8 cellular contexts compared by ENCODE assay signal in the genomic region with DNA sequence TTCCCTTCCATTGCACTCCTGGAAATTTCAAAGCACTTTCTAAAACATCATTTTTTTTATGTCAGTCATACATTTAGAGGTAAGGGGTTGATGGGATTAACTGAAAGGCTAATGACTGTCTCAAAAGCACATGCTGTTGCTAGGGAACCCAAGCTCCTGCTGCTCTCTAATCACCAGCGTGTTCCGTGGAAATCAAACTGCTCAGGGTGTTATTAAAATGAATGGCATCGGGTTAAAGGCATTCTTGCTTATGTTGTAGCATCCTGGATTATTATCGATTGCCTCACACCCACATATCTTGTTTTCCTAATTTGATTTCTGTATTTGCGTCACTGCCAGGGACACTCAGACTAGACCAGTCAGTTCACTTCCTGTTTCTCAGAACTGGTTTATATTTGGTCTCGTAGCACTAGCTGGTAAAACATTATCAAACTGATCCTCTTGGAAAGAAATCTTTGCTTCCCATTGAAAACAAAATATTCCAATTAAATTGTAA.
DNase-seq lines count a peak whose midpoint lies in the region; ATAC-seq and TF ChIP-seq lines count a peak whose summit lies in the region.

No MANE protein-coding gene starts in this region.

- peaks cover 0 to 5% of the 10 kb centered on the region in 2 donors for H3K9me3 Mint-ChIP-seq in activated naive CD4-positive, alpha-beta T cell treated with anti-CD3 and anti-CD28 coated beads, Interleukin-2, amount 50 U/mL, for 72 hours

- intact Hi-C loops in left ventricle myocardium inferior (cut with micrococcal nuclease): no loop called here

- peak overlapping the region; percentile 99 for H3K27ac ChIP-seq in left ventricle myocardium inferior (replicated peaks)

- H3K36me3 ChIP-seq in left ventricle myocardium inferior: no peaks in the 10 kb centered on the region

- no peaks in the 10 kb centered on the region for H3K9me3 ChIP-seq in left ventricle myocardium inferior (replicated peaks)

- peak overlapping the region; percentile 79 to 99 for H3K27ac Mint-ChIP-seq in activated naive CD4-positive, alpha-beta T cell treated with anti-CD3 and anti-CD28 coated beads, Interleukin-2, amount 50 U/mL, for 72 hours

- H3K4me3 ChIP-seq in left ventricle myocardium inferior: peak overlapping the region; percentile 91

- no peak for TF ChIP-seq CTCF in left ventricle myocardium inferior (IDR thresholded peaks at IDR 0.05; ENCODE audit: borderline replicate concordance)

- H3K27me3 ChIP-seq in left ventricle myocardium inferior (ENCODE audit: low read depth): no peaks in the 10 kb centered on the region

- DNase-seq in NCI-H510A treated with DMSO at 0.1 percent for 48 hours (lab: John Stamatoyannopoulos, UW) (peak; percentile 45), NCI-H510A (lab: John Stamatoyannopoulos, UW) (no peak), NCI-H146 (lab: John Stamatoyannopoulos, UW) (peak; percentile 67), left ventricle myocardium inferior (no peak), retina (peak; percentile 27)
- DNase-seq in activated naive CD4-positive, alpha-beta T cell treated with anti-CD3 and anti-CD28 coated beads, Interleukin-2, amount 50 U/mL, for 72 hours (ENCODE audit: low spot score in 2 of 2): no peak
- DNase-seq in NK-92 treated with Interleukin-12 subunit alpha and Interleukin-12 subunit beta, amount 100 ng/mL, for 24 hours (lab: John Stamatoyannopoulos, UW): no peak
- DNase-seq in stimulated activated naive CD4-positive, alpha-beta T cell treated with Interleukin-2 at 50 U/mL for 16 hours (lab: John Stamatoyannopoulos, UW): no peak

- H3K4me1 ChIP-seq in left ventricle myocardium inferior: peaks cover 58% of the 10 kb centered on the region

- no peak for ATAC-seq in activated naive CD4-positive, alpha-beta T cell treated with anti-CD3 and anti-CD28 coated beads, Interleukin-2, amount 50 U/mL, for 72 hours

- H3K36me3 Mint-ChIP-seq in activated naive CD4-positive, alpha-beta T cell treated with anti-CD3 and anti-CD28 coated beads, Interleukin-2, amount 50 U/mL, for 72 hours: peaks cover 21% of the 10 kb centered on the region in 2 donors

Comparison
In these comparisons a context has a peak if more than half of its experiments do, and no peak if none do; other contexts are left out.
1. DNase-seq: peak in NCI-H510A treated with DMSO at 0.1 percent for 48 hours (single experiment), NCI-H146 (single experiment) and retina (single experiment); none in NCI-H510A (single experiment), activated naive CD4-positive, alpha-beta T cell treated with anti-CD3 and anti-CD28 coated beads, Interleukin-2, amount 50 U/mL, for 72 hours (0 of 2), left ventricle myocardium inferior (single experiment), NK-92 treated with Interleukin-12 subunit alpha and Interleukin-12 subunit beta, amount 100 ng/mL, for 24 hours (single experiment) and stimulated activated naive CD4-positive, alpha-beta T cell treated with Interleukin-2 at 50 U/mL for 16 hours (single experiment).